Comparison of ENCODE assay signal across 22 cellular contexts in genomic region chr5:5359623-5360022, GRCh38.
DNase-seq lines count a peak whose midpoint lies in the region; ATAC-seq, FAIRE-seq and TF ChIP-seq lines count a peak whose summit lies in the region.
"Had no signal": no experiment of that assay in that cellular context is flagged by ENCODE, and none has a peak within 500 bp of the region (broad histone marks: within the 10 kb centered on the region; RNA-seq: fewer than 3 reads in every experiment).

No MANE protein-coding gene starts in this region.

- H2AFZ ChIP-seq in HepG2 (ENCODE audit: low read length): no peak overlapping the region
- H2AFZ ChIP-seq in K562 (ENCODE audit: low read depth, low read length): no peak overlapping the region

- DNase-seq in HepG2 (ENCODE audit: low spot score) (no peak), right lobe of liver (no peak), K562 (ENCODE audit: extremely low read depth in 1 of 4, low spot score in 3 of 4) (no peak), nephron progenitor cell (no peak), foreskin fibroblast (no peak)
- DNase-seq: AML-193; Caco-2; Calu3; CD4-positive, alpha-beta T cell; CD8-positive, alpha-beta T cell; DMS79 treated with DMSO at 0.1 percent for 48 hours; GF-D8 had no signal

- H3K27ac Mint-ChIP-seq in nephron progenitor cell: peak overlapping the region; percentile 66
- H3K27ac Mint-ChIP-seq: B cell; CD4-positive, alpha-beta T cell; CD8-positive, alpha-beta T cell had no signal

- POLR2A ChIA-PET in HepG2 (lab: Yijun Ruan, JAX) (interaction anchor here (3.8 kb wide), 1 partner anchor 9 kb away, joined by 43 read pairs; no protein-coding TSS in a partner anchor), K562 (lab: Yijun Ruan, JAX) (no interaction called here)

- peaks cover 98% of the 10 kb centered on the region for H3K4me1 ChIP-seq in HepG2 (ENCODE audit: insufficient read depth, low read length)
- H3K4me1 ChIP-seq in right lobe of liver: no peaks in the 10 kb centered on the region
- H3K4me1 ChIP-seq in K562 (replicated peaks in 1 of 2; ENCODE audit: control insufficient read depth in 2 of 2, insufficient read depth in 2 of 2, low read length in 2 of 2): no peaks in the 10 kb centered on the region; a peak in 1 of 5 replicates

- WGBS in HepG2 (ENCODE audit: low lambda C conversion rate): 88% methylated on average over 6 of the region's 9 CpGs
- 86% methylated on average over 4 of the region's 9 CpGs for WGBS in right lobe of liver (ENCODE audit: insufficient coverage, low coverage, low lambda C conversion rate, missing lambda C conversion rate)
- 3% methylated on average over 9 of the region's 9 CpGs for WGBS in K562 (ENCODE audit: insufficient coverage, low coverage, missing lambda C conversion rate)

- H3K9ac ChIP-seq in HepG2 (ENCODE audit: insufficient read depth, low read depth, low read length): no peak overlapping the region; the same call in 1 of the 2 replicates
- H3K9ac ChIP-seq in K562 (ENCODE audit: insufficient read depth in 1 of 2, low read depth in 2 of 2, low read length in 2 of 2): no peak overlapping the region
- H3K9ac ChIP-seq: BLaER1 treated with 17β-estradiol and CSF1 and Interleukin-3, amounts not matched to agents 10 nM and 100 nM had no signal

- no peak overlapping the region for H3K4me2 ChIP-seq in HepG2 (ENCODE audit: low read depth, low read length)
- H3K4me2 ChIP-seq in K562 (ENCODE audit: insufficient read depth, low read length): no peak overlapping the region
- H3K4me2 ChIP-seq: A549; BLaER1 treated with 17β-estradiol and CSF1 and Interleukin-3, amounts not matched to agents 10 nM and 100 nM had no signal

- TF ChIP-seq CTCF in HepG2 (CRISPR knock-in tag; IDR thresholded peaks at IDR 0.05): no peak
- TF ChIP-seq CTCF in right lobe of liver (IDR thresholded peaks at IDR 0.05): no peak
- 0 out of 6 replicates have a peak, but pooled peaks of 1 of the 3 experiments have one; percentile 19 for TF ChIP-seq CTCF in K562 (IDR thresholded peaks at IDR 0.05 in 2 of 3, conservative IDR thresholded peaks at IDR 0.05 in 1 of 3; ENCODE audit: insufficient read depth in 2 of 3, low read depth in 1 of 3, low read length in 3 of 3)
- TF ChIP-seq CTCF in nephron progenitor cell (IDR thresholded peaks at IDR 0.05): no peak
- no peak for TF ChIP-seq CTCF in foreskin fibroblast (IDR thresholded peaks at IDR 0.05; ENCODE audit: low read depth, low read length)

- no peak for TF ChIP-seq POLR2A in HepG2 (IDR thresholded peaks at IDR 0.05; ENCODE audit: insufficient read depth in 1 of 2, low read depth in 2 of 2, low read length in 2 of 2)
- TF ChIP-seq POLR2A in right lobe of liver (IDR thresholded peaks at IDR 0.05): no peak
- no peak for TF ChIP-seq POLR2A in K562 (conservative IDR thresholded peaks at IDR 0.05)

- no peaks in the 10 kb centered on the region for H3K9me1 ChIP-seq in K562 (ENCODE audit: control insufficient read depth, insufficient read depth, low read length)

- H3K9me3 Mint-ChIP-seq in nephron progenitor cell: no peaks in the 10 kb centered on the region
- H3K9me3 Mint-ChIP-seq: CD4-positive, alpha-beta T cell; CD8-positive, alpha-beta T cell had no signal

- no peak for ATAC-seq in HepG2
- ATAC-seq in right lobe of liver: no peak
- ATAC-seq in K562: peak; percentile 67
- no peak for ATAC-seq in GM19452 (IDR thresholded peaks at IDR 0.05; ENCODE audit: unreplicated experiment)
- ATAC-seq: A549; CD8-positive, alpha-beta T cell had no signal

- no peaks in the 10 kb centered on the region for H3K36me3 Mint-ChIP-seq in nephron progenitor cell (ENCODE audit: low read depth)
- H3K36me3 Mint-ChIP-seq: CD8-positive, alpha-beta T cell had no signal

- H4K20me1 ChIP-seq in HepG2 (ENCODE audit: insufficient read depth, low read length): no peaks in the 10 kb centered on the region
- H4K20me1 ChIP-seq in K562 (replicated peaks; ENCODE audit: control insufficient read depth, insufficient read depth, low read length): no peaks in the 10 kb centered on the region
- H4K20me1 ChIP-seq: BLaER1 treated with 17β-estradiol and CSF1 and Interleukin-3, amounts not matched to agents 10 nM and 100 nM had no signal

- H3K4me3 Mint-ChIP-seq in nephron progenitor cell: no peak overlapping the region
- H3K4me3 Mint-ChIP-seq: B cell; CD4-positive, alpha-beta T cell; CD8-positive, alpha-beta T cell had no signal

- H3K36me3 ChIP-seq in HepG2 (replicated peaks in 1 of 2; ENCODE audit: control insufficient read depth in 1 of 2, insufficient read depth in 2 of 2, low read length in 2 of 2) (no peaks in the 10 kb centered on the region), right lobe of liver (no peaks in the 10 kb centered on the region), K562 (ENCODE audit: control insufficient read depth, insufficient read depth, low read length) (no peaks in the 10 kb centered on the region)
- H3K36me3 ChIP-seq: BLaER1 treated with 17β-estradiol and CSF1 and Interleukin-3, amounts not matched to agents 10 nM and 100 nM had no signal

- no peaks in the 10 kb centered on the region for H3K79me2 ChIP-seq in HepG2 (ENCODE audit: insufficient read depth, low read length)
- H3K79me2 ChIP-seq in K562 (ENCODE audit: control insufficient read depth, insufficient read depth, low read length): no peaks in the 10 kb centered on the region

- BruUV-seq in HepG2 (replicated peaks; lab: Mats Ljungman, UMichigan) (no TSS peak), K562 (replicated peaks; lab: Mats Ljungman, UMichigan) (no TSS peak)

- H3K9me3 ChIP-seq in HepG2 (ENCODE audit: low read length) (no peaks in the 10 kb centered on the region), right lobe of liver (no peaks in the 10 kb centered on the region), K562 (replicated peaks; ENCODE audit: control insufficient read depth, insufficient read depth, low read depth, low read length) (no peaks in the 10 kb centered on the region)
- H3K9me3 ChIP-seq: A549; BLaER1 treated with 17β-estradiol and CSF1 and Interleukin-3, amounts not matched to agents 10 nM and 100 nM; Caco-2 had no signal

- H3K27ac ChIP-seq in HepG2 (ENCODE audit: extremely low read length, insufficient read depth, low read length) (peak overlapping the region; percentile 89), right lobe of liver (no peak overlapping the region), K562 (ENCODE audit: extremely low read depth, low read depth, low read length) (no peak overlapping the region)
- H3K27ac ChIP-seq: 22Rv1; BLaER1 treated with 17β-estradiol and CSF1 and Interleukin-3, amounts not matched to agents 10 nM and 100 nM; C4-2B had no signal

- H3K27me3 ChIP-seq in HepG2 (ENCODE audit: control insufficient read depth in 1 of 2, insufficient read depth in 2 of 2, low read length in 2 of 2) (no peaks in the 10 kb centered on the region), right lobe of liver (no peaks in the 10 kb centered on the region), K562 (ENCODE audit: control insufficient read depth in 2 of 2, insufficient read depth in 2 of 2, low read length in 2 of 2) (peaks cover 13 to 38% of the 10 kb centered on the region in 2 experiments)
- H3K27me3 ChIP-seq: BLaER1 treated with 17β-estradiol and CSF1 and Interleukin-3, amounts not matched to agents 10 nM and 100 nM had no signal

- H3K4me1 Mint-ChIP-seq in nephron progenitor cell: peaks cover 44% of the 10 kb centered on the region
- H3K4me1 Mint-ChIP-seq: B cell had no signal

- no peak overlapping the region for H3K4me3 ChIP-seq in HepG2 (replicated peaks in 1 of 3; ENCODE audit: insufficient read depth in 1 of 3, low read depth in 2 of 3, low read length in 3 of 3)
- no peak overlapping the region for H3K4me3 ChIP-seq in right lobe of liver
- H3K4me3 ChIP-seq in K562: no peak overlapping the region
- H3K4me3 ChIP-seq in foreskin fibroblast (ENCODE audit: low read depth in 1 of 2, low read length in 2 of 2): no peak overlapping the region
- H3K4me3 ChIP-seq: A549; BLaER1 treated with 17β-estradiol and CSF1 and Interleukin-3, amounts not matched to agents 10 nM and 100 nM had no signal

- intact Hi-C loops in HepG2 (cut with micrococcal nuclease; ENCODE audit: unreplicated experiment) (loop anchor here (5.0 kb wide), 1 partner anchor 63 kb away; the partner anchor contains the start of gene ICE1), right lobe of liver (cut with DNase I) (no loop called here), K562 (cut with micrococcal nuclease) (no loop called here)

- TF ChIP-seq EP300 in HepG2 (IDR thresholded peaks at IDR 0.05; ENCODE audit: low read depth in 2 of 2, low read length in 2 of 2) (no peak), HepG2 (CRISPR knock-in tag; IDR thresholded peaks at IDR 0.05; ENCODE audit: borderline replicate concordance) (no peak), K562 (IDR thresholded peaks at IDR 0.05; ENCODE audit: low read length) (no peak)

- FAIRE-seq in HepG2 (lab: Jason Lieb, UNC): no peak
- no peak for FAIRE-seq in K562 (lab: Jason Lieb, UNC)
- FAIRE-seq: A549, D721Med, G401.6, GM12891, GM19239 had no signal

- CTCF ChIA-PET in HepG2 (lab: Yijun Ruan, JAX; ENCODE audit: low intra/inter-chr PET ratio, low total read pairs) (no interaction called here), K562 (lab: Yijun Ruan, JAX; ENCODE audit: low intra/inter-chr PET ratio) (no interaction called here)

- no peak for TF ChIP-seq RAD21 in HepG2 (CRISPR knock-in tag; IDR thresholded peaks at IDR 0.05)
- TF ChIP-seq RAD21 in K562 (CRISPR knock-in tag; conservative IDR thresholded peaks at IDR 0.05 in 1 of 2, IDR thresholded peaks at IDR 0.05 in 1 of 2): peak in 1 of 2 experiments; percentile 14; a peak in 1 of 4 replicates

- in situ Hi-C loops in HepG2 (cut with HindIII; ENCODE audit: extremely low pct_ligation_motif_present, low pct_unique_long_range_greater_than_20kb): no loop called here
- in situ Hi-C loops in K562 (cut with MboI): no loop called here

- peaks cover 5% of the 10 kb centered on the region for H3K27me3 Mint-ChIP-seq in nephron progenitor cell (ENCODE audit: low read depth, poor library complexity)
- H3K27me3 Mint-ChIP-seq: B cell; CD4-positive, alpha-beta T cell had no signal

TF ChIP-seq in HepG2, 621 proteins besides CTCF, POLR2A, EP300 and RAD21 (continues in another document):
- TF ChIP-seq STAT5B (CRISPR knock-in tag; IDR thresholded peaks at IDR 0.05) (no peak), ETV5 (CRISPR knock-in tag; IDR thresholded peaks at IDR 0.05; ENCODE audit: borderline replicate concordance) (no peak), CEBPG (CRISPR knock-in tag; IDR thresholded peaks at IDR 0.05) (no peak), ZNF570 (CRISPR knock-in tag; IDR thresholded peaks at IDR 0.05; ENCODE audit: borderline replicate concordance) (no peak), HDAC1 (CRISPR knock-in tag; IDR thresholded peaks at IDR 0.05) (no peak), ZNF672 (CRISPR knock-in tag; IDR thresholded peaks at IDR 0.05) (no peak), ZNF33B (CRISPR knock-in tag; IDR thresholded peaks at IDR 0.05) (no peak)
